In genomic region chr2:175552902-175553301, GRCh38 we compare ENCODE assay signal across 27 cellular contexts.
A peak's percentile ranks its signal among the peaks of the same experiment; 100 is the strongest.
DNase-seq lines count a peak whose midpoint lies in the region; FAIRE-seq and TF ChIP-seq lines count a peak whose summit lies in the region.
"Had no signal": no experiment of that assay in that cellular context is flagged by ENCODE, and none has a peak within 500 bp of the region (broad histone marks: within the 10 kb centered on the region; RNA-seq: fewer than 3 reads in every experiment).

No MANE protein-coding gene starts in this region.

- H3K27me3 ChIP-seq in neural cell (ENCODE audit: insufficient read depth, low read depth, low read length) (no peaks in the 10 kb centered on the region), colonic mucosa (no peaks in the 10 kb centered on the region)
- H3K27me3 ChIP-seq: esophagus squamous epithelium, upper lobe of left lung had no signal

- FAIRE-seq in D721Med (lab: Jason Lieb, UNC) = no peak
- FAIRE-seq: astrocyte had no signal

- H3K36me3 ChIP-seq in neural cell (ENCODE audit: insufficient read depth, low read length) (no peaks in the 10 kb centered on the region), colonic mucosa (no peaks in the 10 kb centered on the region)
- H3K36me3 ChIP-seq: esophagus squamous epithelium, gastroesophageal sphincter, upper lobe of left lung had no signal

- H3K79me2 ChIP-seq in neural cell (replicated peaks; ENCODE audit: insufficient read depth, low read length) = no peaks in the 10 kb centered on the region

- intact Hi-C loops in colonic mucosa (cut with DNase I) = no loop called here

- peak overlapping the region; percentile 28 for H3K4me2 ChIP-seq in neural cell (ENCODE audit: low read length)
- H3K4me2 ChIP-seq: GM23338, smooth muscle cell had no signal

- H3K9me2 ChIP-seq in neural cell (ENCODE audit: insufficient read depth, low read length) = no peaks in the 10 kb centered on the region

- TF ChIP-seq CTCF in neural cell (IDR thresholded peaks at IDR 0.05; ENCODE audit: poor library complexity, severe bottlenecking) (no peak), colonic mucosa (IDR thresholded peaks at IDR 0.05) (no peak), D721Med (IDR thresholded peaks at IDR 0.05; ENCODE audit: insufficient read depth, missing control alignments) (no peak)

- H3K9me3 ChIP-seq in neural cell (ENCODE audit: low read length) = no peaks in the 10 kb centered on the region
- no peaks in the 10 kb centered on the region for H3K9me3 ChIP-seq in colonic mucosa
- H3K9me3 ChIP-seq: esophagus squamous epithelium, upper lobe of left lung had no signal

- H2AFZ ChIP-seq in neural cell (ENCODE audit: low read depth, low read length) = no peak overlapping the region
- H2AFZ ChIP-seq: GM23338 had no signal

- TF ChIP-seq EP300 in neural cell (conservative IDR thresholded peaks at IDR 0.05; ENCODE audit: poor library complexity, severe bottlenecking) = peak; percentile 98

- peak overlapping the region; percentile 41 for H3K4me3 ChIP-seq in neural cell (ENCODE audit: low read length)
- no peak overlapping the region for H3K4me3 ChIP-seq in colonic mucosa
- H3K4me3 ChIP-seq: esophagus squamous epithelium, gastroesophageal sphincter, GM23338, SK-N-MC, smooth muscle cell, upper lobe of left lung had no signal

- H3K4me1 ChIP-seq in colonic mucosa = no peaks in the 10 kb centered on the region
- H3K4me1 ChIP-seq: esophagus squamous epithelium, gastroesophageal sphincter, upper lobe of left lung had no signal

- peak overlapping the region; percentile 71 for H3K27ac ChIP-seq in neural cell (ENCODE audit: low read length)
- H3K27ac ChIP-seq in colonic mucosa = no peak overlapping the region
- H3K27ac ChIP-seq: esophagus squamous epithelium, gastroesophageal sphincter, SK-N-MC, upper lobe of left lung had no signal

- DNase-seq in Kasumi-1 (lab: John Stamatoyannopoulos, UW) (peak; percentile 91 to 95), NCI-H69 (lab: John Stamatoyannopoulos, UW) (peak; percentile 20), UCSD-AML1 (lab: John Stamatoyannopoulos, UW; ENCODE audit: unreplicated experiment) (peak; percentile 9), GM19240 (ENCODE audit: insufficient read length, low spot score) (no peak), colonic mucosa (no peak), D721Med (ENCODE audit: insufficient read length, low spot score) (no peak)
- DNase-seq in stimulated activated CD4-positive, alpha-beta T cell treated with anti-CD3 and anti-CD28 coated beads, Interleukin-4, amount 100 ng/mL, for 4 hours = no peak
- DNase-seq: activated CD4-positive, alpha-beta T cell treated with anti-CD3 and anti-CD28 coated beads for 1 hour; activated T-cell treated with anti-CD3 and anti-CD28 coated beads, Interleukin-2, amount 50 U/mL, for 72 hours; CD4-positive, alpha-beta memory T cell; DMS79 treated with DMSO at 0.1 percent for 48 hours; effector memory CD4-positive, alpha-beta T cell; esophagus squamous epithelium; kidney glomerular epithelial cell; mesenchymal stem cell; NCI-H1092 treated with DMSO at 0.1 percent for 48 hours; NCI-H2081 treated with DMSO at 0.1 percent for 48 hours; NCI-H524 treated with DMSO at 0.1 percent for 48 hours; stimulated activated CD4-positive, alpha-beta T cell treated with anti-CD3 and anti-CD28 coated beads, Interleukin-4, amount 100 ng/mL, for 1 hour; T-helper 9 cell had no signal

- TF ChIP-seq RAD21 in neural cell (conservative IDR thresholded peaks at IDR 0.05) = no peak

- no peaks in the 10 kb centered on the region for H4K20me1 ChIP-seq in neural cell (ENCODE audit: insufficient read depth)

- peak overlapping the region; percentile 30 for H3K9ac ChIP-seq in neural cell (ENCODE audit: low read length)
- no peak overlapping the region for H3K9ac ChIP-seq in colonic mucosa (ENCODE audit: low read depth in 2 of 2, low read length in 2 of 2)

- H3F3A ChIP-seq in neural cell (ENCODE audit: insufficient read depth, low read length, poor library complexity, severe bottlenecking) = no peaks in the 10 kb centered on the region

TF ChIP-seq in neural cell, 6 proteins besides CTCF, POLR2A, EP300 and RAD21:
- TF ChIP-seq MXI1 (conservative IDR thresholded peaks at IDR 0.05; ENCODE audit: poor library complexity, severe bottlenecking) = no peak
- peak; percentile 76 for TF ChIP-seq POLR2AphosphoS5 (IDR thresholded peaks at IDR 0.05)

Comparison
In these comparisons a context has a peak if more than half of its experiments do, and no peak if none do; other contexts are left out.
1. DNase-seq: peak in Kasumi-1 (2 of 2), NCI-H69 (single experiment) and UCSD-AML1 (single experiment); none in stimulated activated CD4-positive, alpha-beta T cell treated with anti-CD3 and anti-CD28 coated beads, Interleukin-4, amount 100 ng/mL, for 4 hours (0 of 2), GM19240 (single experiment), colonic mucosa (single experiment) and D721Med (single experiment).